ENCODE assay signal across 1 cellular context in the genomic region with DNA sequence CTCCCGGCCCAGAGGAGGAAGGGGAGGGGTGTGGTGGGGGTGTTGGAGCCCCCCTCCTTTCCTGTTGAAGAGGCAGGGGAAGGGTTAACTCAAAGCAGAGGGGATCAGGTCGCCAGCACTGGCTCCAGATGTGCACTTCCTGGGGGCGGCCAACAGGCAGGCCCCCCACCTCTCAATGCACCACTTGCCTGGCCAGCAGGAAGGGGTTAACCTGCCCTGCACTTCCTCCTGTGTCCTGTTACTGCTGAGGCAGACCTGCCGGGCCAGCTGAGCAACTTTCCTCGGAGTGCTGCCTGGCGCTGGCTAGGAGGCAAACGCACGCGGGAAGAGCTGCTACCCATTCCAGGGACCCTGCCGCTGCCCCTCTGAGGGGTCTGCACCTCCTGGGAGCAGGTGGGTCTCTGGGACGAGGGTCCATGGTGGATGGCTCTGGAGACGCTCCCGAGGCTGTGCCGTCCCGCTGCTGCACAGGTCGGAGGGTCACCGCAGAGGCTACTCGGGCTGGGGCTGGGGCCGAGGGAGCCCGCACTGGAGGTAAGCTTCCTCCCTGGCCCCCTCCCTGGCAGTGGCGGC.
A peak's percentile ranks its signal among the peaks of the same experiment; 100 is the strongest.
TF ChIP-seq lines count a peak whose summit lies in the region.

A gene (plus strand): TSS at position 284 of the 573 bp plus-strand sequence. CDS start 3,822 bp downstream, outside the sequence.

TF ChIP-seq in HepG2, 621 proteins besides CTCF, POLR2A, EP300 and RAD21 (continued from another document):
- TF ChIP-seq, protein P1, sequence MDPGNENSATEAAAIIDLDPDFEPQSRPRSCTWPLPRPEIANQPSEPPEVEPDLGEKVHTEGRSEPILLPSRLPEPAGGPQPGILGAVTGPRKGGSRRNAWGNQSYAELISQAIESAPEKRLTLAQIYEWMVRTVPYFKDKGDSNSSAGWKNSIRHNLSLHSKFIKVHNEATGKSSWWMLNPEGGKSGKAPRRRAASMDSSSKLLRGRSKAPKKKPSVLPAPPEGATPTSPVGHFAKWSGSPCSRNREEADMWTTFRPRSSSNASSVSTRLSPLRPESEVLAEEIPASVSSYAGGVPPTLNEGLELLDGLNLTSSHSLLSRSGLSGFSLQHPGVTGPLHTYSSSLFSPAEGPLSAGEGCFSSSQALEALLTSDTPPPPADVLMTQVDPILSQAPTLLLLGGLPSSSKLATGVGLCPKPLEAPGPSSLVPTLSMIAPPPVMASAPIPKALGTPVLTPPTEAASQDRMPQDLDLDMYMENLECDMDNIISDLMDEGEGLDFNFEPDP (CRISPR knock-in tag; conservative IDR thresholded peaks at IDR 0.05) = 0 out of 2 replicates have a peak, but pooled peaks have one; percentile 31
- TF ChIP-seq ARNT (IDR thresholded peaks at IDR 0.05) = no peak
- TF ChIP-seq MEIS2 (CRISPR knock-in tag; IDR thresholded peaks at IDR 0.05) = no peak
- TF ChIP-seq ZNF607 (CRISPR knock-in tag; IDR thresholded peaks at IDR 0.05; ENCODE audit: borderline replicate concordance) = no peak
- TF ChIP-seq ETV5 (CRISPR knock-in tag; IDR thresholded peaks at IDR 0.05; ENCODE audit: borderline replicate concordance) = no peak
- TF ChIP-seq SP2 (CRISPR knock-in tag; IDR thresholded peaks at IDR 0.05) = no peak
- TF ChIP-seq MEF2D (CRISPR knock-in tag; IDR thresholded peaks at IDR 0.05) = no peak
- TF ChIP-seq, protein P2, sequence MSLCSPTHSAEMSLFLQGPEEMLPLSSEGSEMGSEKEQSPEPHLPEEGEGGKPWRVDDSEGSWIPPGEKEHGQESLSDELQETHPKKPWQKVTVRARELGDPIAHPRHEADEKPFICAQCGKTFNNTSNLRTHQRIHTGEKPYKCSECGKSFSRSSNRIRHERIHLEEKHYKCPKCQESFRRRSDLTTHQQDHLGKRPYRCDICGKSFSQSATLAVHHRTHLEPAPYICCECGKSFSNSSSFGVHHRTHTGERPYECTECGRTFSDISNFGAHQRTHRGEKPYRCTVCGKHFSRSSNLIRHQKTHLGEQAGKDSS (CRISPR knock-in tag; IDR thresholded peaks at IDR 0.05; ENCODE audit: borderline replicate concordance, low read depth) = no peak
- TF ChIP-seq ZBTB1 (CRISPR knock-in tag; IDR thresholded peaks at IDR 0.05; ENCODE audit: borderline replicate concordance) = no peak
- no peak for TF ChIP-seq TSC22D2 (CRISPR knock-in tag; IDR thresholded peaks at IDR 0.05; ENCODE audit: borderline replicate concordance)
- TF ChIP-seq, protein P3, sequence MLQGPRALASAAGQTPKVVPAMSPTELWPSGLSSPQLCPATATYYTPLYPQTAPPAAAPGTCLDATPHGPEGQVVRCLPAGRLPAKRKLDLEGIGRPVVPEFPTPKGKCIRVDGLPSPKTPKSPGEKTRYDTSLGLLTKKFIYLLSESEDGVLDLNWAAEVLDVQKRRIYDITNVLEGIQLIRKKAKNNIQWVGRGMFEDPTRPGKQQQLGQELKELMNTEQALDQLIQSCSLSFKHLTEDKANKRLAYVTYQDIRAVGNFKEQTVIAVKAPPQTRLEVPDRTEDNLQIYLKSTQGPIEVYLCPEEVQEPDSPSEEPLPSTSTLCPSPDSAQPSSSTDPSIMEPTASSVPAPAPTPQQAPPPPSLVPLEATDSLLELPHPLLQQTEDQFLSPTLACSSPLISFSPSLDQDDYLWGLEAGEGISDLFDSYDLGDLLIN (CRISPR knock-in tag; IDR thresholded peaks at IDR 0.05; ENCODE audit: borderline replicate concordance) = no peak
- no peak for TF ChIP-seq ZNF737 (CRISPR knock-in tag; IDR thresholded peaks at IDR 0.05; ENCODE audit: borderline replicate concordance)
- TF ChIP-seq KDM2A (CRISPR knock-in tag; IDR thresholded peaks at IDR 0.05; ENCODE audit: borderline replicate concordance, low read depth) = peak; percentile 73; the same call in 1 of the 2 replicates
- peak; percentile 95 for TF ChIP-seq ZNF652 (CRISPR knock-in tag; IDR thresholded peaks at IDR 0.05; ENCODE audit: borderline replicate concordance, low read depth)
- TF ChIP-seq SMC3 (IDR thresholded peaks at IDR 0.05; ENCODE audit: low read length) = no peak
- no peak for TF ChIP-seq CENPX (CRISPR knock-in tag; IDR thresholded peaks at IDR 0.05)
- no peak for TF ChIP-seq GABPA (IDR thresholded peaks at IDR 0.05; ENCODE audit: low read depth, low read length)
- no peak for TF ChIP-seq GABPA (CRISPR knock-in tag; IDR thresholded peaks at IDR 0.05; ENCODE audit: low read depth)
- TF ChIP-seq MAFG (CRISPR knock-in tag; IDR thresholded peaks at IDR 0.05) = no peak
- TF ChIP-seq, protein P4, sequence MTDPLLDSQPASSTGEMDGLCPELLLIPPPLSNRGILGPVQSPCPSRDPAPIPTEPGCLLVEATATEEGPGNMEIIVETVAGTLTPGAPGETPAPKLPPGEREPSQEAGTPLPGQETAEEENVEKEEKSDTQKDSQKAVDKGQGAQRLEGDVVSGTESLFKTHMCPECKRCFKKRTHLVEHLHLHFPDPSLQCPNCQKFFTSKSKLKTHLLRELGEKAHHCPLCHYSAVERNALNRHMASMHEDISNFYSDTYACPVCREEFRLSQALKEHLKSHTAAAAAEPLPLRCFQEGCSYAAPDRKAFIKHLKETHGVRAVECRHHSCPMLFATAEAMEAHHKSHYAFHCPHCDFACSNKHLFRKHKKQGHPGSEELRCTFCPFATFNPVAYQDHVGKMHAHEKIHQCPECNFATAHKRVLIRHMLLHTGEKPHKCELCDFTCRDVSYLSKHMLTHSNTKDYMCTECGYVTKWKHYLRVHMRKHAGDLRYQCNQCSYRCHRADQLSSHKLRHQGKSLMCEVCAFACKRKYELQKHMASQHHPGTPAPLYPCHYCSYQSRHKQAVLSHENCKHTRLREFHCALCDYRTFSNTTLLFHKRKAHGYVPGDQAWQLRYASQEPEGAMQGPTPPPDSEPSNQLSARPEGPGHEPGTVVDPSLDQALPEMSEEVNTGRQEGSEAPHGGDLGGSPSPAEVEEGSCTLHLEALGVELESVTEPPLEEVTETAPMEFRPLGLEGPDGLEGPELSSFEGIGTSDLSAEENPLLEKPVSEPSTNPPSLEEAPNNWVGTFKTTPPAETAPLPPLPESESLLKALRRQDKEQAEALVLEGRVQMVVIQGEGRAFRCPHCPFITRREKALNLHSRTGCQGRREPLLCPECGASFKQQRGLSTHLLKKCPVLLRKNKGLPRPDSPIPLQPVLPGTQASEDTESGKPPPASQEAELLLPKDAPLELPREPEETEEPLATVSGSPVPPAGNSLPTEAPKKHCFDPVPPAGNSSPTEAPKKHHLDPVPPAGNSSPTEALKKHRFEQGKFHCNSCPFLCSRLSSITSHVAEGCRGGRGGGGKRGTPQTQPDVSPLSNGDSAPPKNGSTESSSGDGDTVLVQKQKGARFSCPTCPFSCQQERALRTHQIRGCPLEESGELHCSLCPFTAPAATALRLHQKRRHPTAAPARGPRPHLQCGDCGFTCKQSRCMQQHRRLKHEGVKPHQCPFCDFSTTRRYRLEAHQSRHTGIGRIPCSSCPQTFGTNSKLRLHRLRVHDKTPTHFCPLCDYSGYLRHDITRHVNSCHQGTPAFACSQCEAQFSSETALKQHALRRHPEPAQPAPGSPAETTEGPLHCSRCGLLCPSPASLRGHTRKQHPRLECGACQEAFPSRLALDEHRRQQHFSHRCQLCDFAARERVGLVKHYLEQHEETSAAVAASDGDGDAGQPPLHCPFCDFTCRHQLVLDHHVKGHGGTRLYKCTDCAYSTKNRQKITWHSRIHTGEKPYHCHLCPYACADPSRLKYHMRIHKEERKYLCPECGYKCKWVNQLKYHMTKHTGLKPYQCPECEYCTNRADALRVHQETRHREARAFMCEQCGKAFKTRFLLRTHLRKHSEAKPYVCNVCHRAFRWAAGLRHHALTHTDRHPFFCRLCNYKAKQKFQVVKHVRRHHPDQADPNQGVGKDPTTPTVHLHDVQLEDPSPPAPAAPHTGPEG (CRISPR knock-in tag; IDR thresholded peaks at IDR 0.05) = no peak
- TF ChIP-seq MIER3 (CRISPR knock-in tag; IDR thresholded peaks at IDR 0.05; ENCODE audit: borderline replicate concordance) = no peak
- no peak for TF ChIP-seq GATAD1 (CRISPR knock-in tag; IDR thresholded peaks at IDR 0.05)
- TF ChIP-seq, protein P5, sequence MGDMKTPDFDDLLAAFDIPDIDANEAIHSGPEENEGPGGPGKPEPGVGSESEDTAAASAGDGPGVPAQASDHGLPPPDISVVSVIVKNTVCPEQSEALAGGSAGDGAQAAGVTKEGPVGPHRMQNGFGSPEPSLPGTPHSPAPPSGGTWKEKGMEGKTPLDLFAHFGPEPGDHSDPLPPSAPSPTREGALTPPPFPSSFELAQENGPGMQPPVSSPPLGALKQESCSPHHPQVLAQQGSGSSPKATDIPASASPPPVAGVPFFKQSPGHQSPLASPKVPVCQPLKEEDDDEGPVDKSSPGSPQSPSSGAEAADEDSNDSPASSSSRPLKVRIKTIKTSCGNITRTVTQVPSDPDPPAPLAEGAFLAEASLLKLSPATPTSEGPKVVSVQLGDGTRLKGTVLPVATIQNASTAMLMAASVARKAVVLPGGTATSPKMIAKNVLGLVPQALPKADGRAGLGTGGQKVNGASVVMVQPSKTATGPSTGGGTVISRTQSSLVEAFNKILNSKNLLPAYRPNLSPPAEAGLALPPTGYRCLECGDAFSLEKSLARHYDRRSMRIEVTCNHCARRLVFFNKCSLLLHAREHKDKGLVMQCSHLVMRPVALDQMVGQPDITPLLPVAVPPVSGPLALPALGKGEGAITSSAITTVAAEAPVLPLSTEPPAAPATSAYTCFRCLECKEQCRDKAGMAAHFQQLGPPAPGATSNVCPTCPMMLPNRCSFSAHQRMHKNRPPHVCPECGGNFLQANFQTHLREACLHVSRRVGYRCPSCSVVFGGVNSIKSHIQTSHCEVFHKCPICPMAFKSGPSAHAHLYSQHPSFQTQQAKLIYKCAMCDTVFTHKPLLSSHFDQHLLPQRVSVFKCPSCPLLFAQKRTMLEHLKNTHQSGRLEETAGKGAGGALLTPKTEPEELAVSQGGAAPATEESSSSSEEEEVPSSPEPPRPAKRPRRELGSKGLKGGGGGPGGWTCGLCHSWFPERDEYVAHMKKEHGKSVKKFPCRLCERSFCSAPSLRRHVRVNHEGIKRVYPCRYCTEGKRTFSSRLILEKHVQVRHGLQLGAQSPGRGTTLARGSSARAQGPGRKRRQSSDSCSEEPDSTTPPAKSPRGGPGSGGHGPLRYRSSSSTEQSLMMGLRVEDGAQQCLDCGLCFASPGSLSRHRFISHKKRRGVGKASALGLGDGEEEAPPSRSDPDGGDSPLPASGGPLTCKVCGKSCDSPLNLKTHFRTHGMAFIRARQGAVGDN (CRISPR knock-in tag; IDR thresholded peaks at IDR 0.05) = peak; percentile 33; the same call in 1 of the 2 replicates
- no peak for TF ChIP-seq BCL6 (CRISPR knock-in tag; IDR thresholded peaks at IDR 0.05)
- no peak for TF ChIP-seq GTF2F1 (IDR thresholded peaks at IDR 0.05; ENCODE audit: low read length)
- peak; percentile 26; the same call in 1 of the 2 replicates for TF ChIP-seq ELF3 (CRISPR knock-in tag; IDR thresholded peaks at IDR 0.05)
- TF ChIP-seq HES4 (CRISPR knock-in tag; IDR thresholded peaks at IDR 0.05; ENCODE audit: borderline replicate concordance) = 0 out of 2 replicates have a peak, but pooled peaks have one; percentile 50
- TF ChIP-seq MTA1 (CRISPR knock-in tag; IDR thresholded peaks at IDR 0.05; ENCODE audit: borderline replicate concordance) = no peak
- TF ChIP-seq ZFY (CRISPR knock-in tag; IDR thresholded peaks at IDR 0.05) = no peak
- no peak for TF ChIP-seq FOXK2 (IDR thresholded peaks at IDR 0.05)
- TF ChIP-seq, protein P6, sequence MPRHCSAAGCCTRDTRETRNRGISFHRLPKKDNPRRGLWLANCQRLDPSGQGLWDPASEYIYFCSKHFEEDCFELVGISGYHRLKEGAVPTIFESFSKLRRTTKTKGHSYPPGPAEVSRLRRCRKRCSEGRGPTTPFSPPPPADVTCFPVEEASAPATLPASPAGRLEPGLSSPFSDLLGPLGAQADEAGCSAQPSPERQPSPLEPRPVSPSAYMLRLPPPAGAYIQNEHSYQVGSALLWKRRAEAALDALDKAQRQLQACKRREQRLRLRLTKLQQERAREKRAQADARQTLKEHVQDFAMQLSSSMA (CRISPR knock-in tag; IDR thresholded peaks at IDR 0.05) = no peak
- no peak for TF ChIP-seq CBX2 (IDR thresholded peaks at IDR 0.05; ENCODE audit: low read depth, low read length)
- TF ChIP-seq CBX2 (CRISPR knock-in tag; IDR thresholded peaks at IDR 0.05; ENCODE audit: low read depth) = no peak
- no peak for TF ChIP-seq KDM3A (CRISPR knock-in tag; IDR thresholded peaks at IDR 0.05; ENCODE audit: low read depth)
- TF ChIP-seq SIX4 (CRISPR knock-in tag; IDR thresholded peaks at IDR 0.05) = no peak
- TF ChIP-seq, protein P7, sequence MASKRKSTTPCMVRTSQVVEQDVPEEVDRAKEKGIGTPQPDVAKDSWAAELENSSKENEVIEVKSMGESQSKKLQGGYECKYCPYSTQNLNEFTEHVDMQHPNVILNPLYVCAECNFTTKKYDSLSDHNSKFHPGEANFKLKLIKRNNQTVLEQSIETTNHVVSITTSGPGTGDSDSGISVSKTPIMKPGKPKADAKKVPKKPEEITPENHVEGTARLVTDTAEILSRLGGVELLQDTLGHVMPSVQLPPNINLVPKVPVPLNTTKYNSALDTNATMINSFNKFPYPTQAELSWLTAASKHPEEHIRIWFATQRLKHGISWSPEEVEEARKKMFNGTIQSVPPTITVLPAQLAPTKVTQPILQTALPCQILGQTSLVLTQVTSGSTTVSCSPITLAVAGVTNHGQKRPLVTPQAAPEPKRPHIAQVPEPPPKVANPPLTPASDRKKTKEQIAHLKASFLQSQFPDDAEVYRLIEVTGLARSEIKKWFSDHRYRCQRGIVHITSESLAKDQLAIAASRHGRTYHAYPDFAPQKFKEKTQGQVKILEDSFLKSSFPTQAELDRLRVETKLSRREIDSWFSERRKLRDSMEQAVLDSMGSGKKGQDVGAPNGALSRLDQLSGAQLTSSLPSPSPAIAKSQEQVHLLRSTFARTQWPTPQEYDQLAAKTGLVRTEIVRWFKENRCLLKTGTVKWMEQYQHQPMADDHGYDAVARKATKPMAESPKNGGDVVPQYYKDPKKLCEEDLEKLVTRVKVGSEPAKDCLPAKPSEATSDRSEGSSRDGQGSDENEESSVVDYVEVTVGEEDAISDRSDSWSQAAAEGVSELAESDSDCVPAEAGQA (IDR thresholded peaks at IDR 0.05; ENCODE audit: low read depth) = no peak
- TF ChIP-seq, protein P7 (CRISPR knock-in tag; IDR thresholded peaks at IDR 0.05; ENCODE audit: borderline replicate concordance) = no peak
